Comparison of ENCODE assay signal across 7 cellular contexts in the genomic region with DNA sequence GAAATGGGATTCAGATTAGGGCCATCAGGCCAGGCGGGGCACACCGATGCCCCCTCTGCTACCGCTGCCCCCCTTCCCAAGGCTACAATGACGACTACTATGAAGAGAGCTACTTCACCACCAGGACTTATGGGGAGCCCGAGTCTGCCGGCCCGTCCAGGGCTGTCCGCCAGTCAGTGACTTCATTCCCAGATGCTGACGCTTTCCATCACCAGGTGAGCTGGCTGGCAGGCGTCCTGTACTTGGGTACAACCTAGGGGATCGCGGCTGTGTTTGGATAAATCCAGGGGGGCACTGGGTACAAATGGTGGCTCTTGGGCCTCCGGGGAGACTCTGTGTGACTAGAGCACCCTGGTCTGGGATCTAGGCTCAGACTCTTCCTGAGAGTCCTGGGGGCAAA. TPM values are rescaled to one million over a fixed set of nuclear protein-coding genes. Genes with fewer than 3 reads are reported as not detected.
DNase-seq lines count a peak whose midpoint lies in the region; ATAC-seq, FAIRE-seq and TF ChIP-seq lines count a peak whose summit lies in the region.

No MANE protein-coding gene starts in this region.

- DNase-seq in HFFc6 = no peak
- DNase-seq in activated T-helper 2 cell treated with anti-CD3 and anti-CD28 coated beads, Interferon-gamma antibody, Interleukin-2, Interleukin-4, amounts not matched to agents 10 μg/mL and 5 μg/mL and 100 μg/mL, durations not matched to agents 14 hours and 24 hours and 36 hours (ENCODE audit: low spot score) = no peak
- no peak for DNase-seq in stimulated activated naive CD8-positive, alpha-beta T cell treated with anti-CD3 and anti-CD28 coated beads, Interleukin-15, amount 100 ng/mL, for 72 hours
- DNase-seq in HTR-8/SVneo (ENCODE audit: insufficient read length, low spot score) = no peak
- no peak for DNase-seq in GDM1 (lab: John Stamatoyannopoulos, UW)

- peaks cover 3% of the 10 kb centered on the region for H3K27me3 Mint-ChIP-seq in HFFc6 (ENCODE audit: insufficient read depth)
- no peaks in the 10 kb centered on the region for H3K27me3 Mint-ChIP-seq in activated T-helper 2 cell treated with anti-CD3 and anti-CD28 coated beads, Interferon-gamma antibody, Interleukin-2, Interleukin-4, amounts not matched to agents 10 μg/mL and 5 μg/mL and 100 μg/mL, durations not matched to agents 14 hours and 24 hours and 36 hours (ENCODE audit: low read depth)
- H3K27me3 Mint-ChIP-seq in stimulated activated naive CD8-positive, alpha-beta T cell treated with anti-CD3 and anti-CD28 coated beads, Interleukin-15, amount 100 ng/mL, for 72 hours = no peaks in the 10 kb centered on the region

- peak overlapping the region; percentile 60 for H3K9ac ChIP-seq in iPS-15b (ENCODE audit: low read depth, low read length)

- peaks cover 4% of the 10 kb centered on the region for H3K36me3 ChIP-seq in iPS-15b (ENCODE audit: control insufficient read depth, insufficient read depth, low read length)

- H3K4me1 ChIP-seq in iPS-15b (ENCODE audit: control insufficient read depth, insufficient read depth, low read length) = no peaks in the 10 kb centered on the region

- no peaks in the 10 kb centered on the region for H3K9me3 Mint-ChIP-seq in HFFc6
- H3K9me3 Mint-ChIP-seq in activated T-helper 2 cell treated with anti-CD3 and anti-CD28 coated beads, Interferon-gamma antibody, Interleukin-2, Interleukin-4, amounts not matched to agents 10 μg/mL and 5 μg/mL and 100 μg/mL, durations not matched to agents 14 hours and 24 hours and 36 hours = no peaks in the 10 kb centered on the region
- no peaks in the 10 kb centered on the region for H3K9me3 Mint-ChIP-seq in stimulated activated naive CD8-positive, alpha-beta T cell treated with anti-CD3 and anti-CD28 coated beads, Interleukin-15, amount 100 ng/mL, for 72 hours

- intact Hi-C loops in activated T-helper 2 cell treated with anti-CD3 and anti-CD28 coated beads, Interferon-gamma antibody, Interleukin-2, Interleukin-4, amounts not matched to agents 10 μg/mL and 5 μg/mL and 100 μg/mL, durations not matched to agents 14 hours and 24 hours and 36 hours (cut with micrococcal nuclease) = no loop called here

- no peak for ATAC-seq in stimulated activated naive CD8-positive, alpha-beta T cell treated with anti-CD3 and anti-CD28 coated beads, Interleukin-15, amount 100 ng/mL, for 72 hours
- no peak for ATAC-seq in activated CD4-positive, CD25-positive, alpha-beta regulatory T cell treated with anti-CD3 and anti-CD28 coated beads, Interleukin-2, amount 50 U/mL, for 24 hours

- peak overlapping the region; percentile 91 for H3K4me3 Mint-ChIP-seq in HFFc6
- H3K4me3 Mint-ChIP-seq in activated T-helper 2 cell treated with anti-CD3 and anti-CD28 coated beads, Interferon-gamma antibody, Interleukin-2, Interleukin-4, amounts not matched to agents 10 μg/mL and 5 μg/mL and 100 μg/mL, durations not matched to agents 14 hours and 24 hours and 36 hours (ENCODE audit: low read depth) = peak overlapping the region; percentile 87
- peak overlapping the region; percentile 90 for H3K4me3 Mint-ChIP-seq in stimulated activated naive CD8-positive, alpha-beta T cell treated with anti-CD3 and anti-CD28 coated beads, Interleukin-15, amount 100 ng/mL, for 72 hours

- H3K4me3 ChIP-seq in iPS-15b (ENCODE audit: low read depth, low read length) = peak overlapping the region; percentile 80

- H3K36me3 Mint-ChIP-seq in HFFc6 (ENCODE audit: low read depth) = peaks cover 6% of the 10 kb centered on the region; the same call in 1 of the 2 replicates
- peaks cover 13% of the 10 kb centered on the region for H3K36me3 Mint-ChIP-seq in activated T-helper 2 cell treated with anti-CD3 and anti-CD28 coated beads, Interferon-gamma antibody, Interleukin-2, Interleukin-4, amounts not matched to agents 10 μg/mL and 5 μg/mL and 100 μg/mL, durations not matched to agents 14 hours and 24 hours and 36 hours (ENCODE audit: low read depth)

- FAIRE-seq in HTR-8/SVneo (lab: Jason Lieb, UNC) = no peak

- H3K27me3 ChIP-seq in iPS-15b (ENCODE audit: control insufficient read depth, insufficient read depth, low read length) = no peaks in the 10 kb centered on the region

- peaks cover 16% of the 10 kb centered on the region for H3K4me1 Mint-ChIP-seq in HFFc6 (ENCODE audit: low read depth)
- peaks cover 9% of the 10 kb centered on the region for H3K4me1 Mint-ChIP-seq in activated T-helper 2 cell treated with anti-CD3 and anti-CD28 coated beads, Interferon-gamma antibody, Interleukin-2, Interleukin-4, amounts not matched to agents 10 μg/mL and 5 μg/mL and 100 μg/mL, durations not matched to agents 14 hours and 24 hours and 36 hours (ENCODE audit: low read depth)
- H3K4me1 Mint-ChIP-seq in stimulated activated naive CD8-positive, alpha-beta T cell treated with anti-CD3 and anti-CD28 coated beads, Interleukin-15, amount 100 ng/mL, for 72 hours = peaks cover 58% of the 10 kb centered on the region

- H3K27ac Mint-ChIP-seq in HFFc6 = peak overlapping the region; percentile 94
- H3K27ac Mint-ChIP-seq in activated T-helper 2 cell treated with anti-CD3 and anti-CD28 coated beads, Interferon-gamma antibody, Interleukin-2, Interleukin-4, amounts not matched to agents 10 μg/mL and 5 μg/mL and 100 μg/mL, durations not matched to agents 14 hours and 24 hours and 36 hours = peak overlapping the region; percentile 88
- H3K27ac Mint-ChIP-seq in stimulated activated naive CD8-positive, alpha-beta T cell treated with anti-CD3 and anti-CD28 coated beads, Interleukin-15, amount 100 ng/mL, for 72 hours = peak overlapping the region; percentile 92 to 97

- no peak for TF ChIP-seq CTCF in HFFc6 (IDR thresholded peaks at IDR 0.05)

- no peaks in the 10 kb centered on the region for H3K9me3 ChIP-seq in iPS-15b (ENCODE audit: control insufficient read depth, insufficient read depth, low read length)

RNA-seq across cellular contexts. Expression of a gene that starts 1.1 kb away (rescaled TPM):
- 100 to 1,000 TPM in 4 of 6 experiments, 10 to 100 TPM in 2; 84.8 to 119 (median 108) TPM for total RNA-seq in HFFc6 (2021; fragmentation: NEBNext Ultra II Directional; extraction: Animal tissue kit (Norgen Biotek cat#: 25700))
- 95.6 and 98.8 TPM in 2 replicates for total RNA-seq in activated T-helper 2 cell treated with anti-CD3 and anti-CD28 coated beads, Interferon-gamma antibody, Interleukin-2, Interleukin-4, amounts not matched to agents 10 μg/mL and 5 μg/mL and 100 μg/mL, durations not matched to agents 14 hours and 24 hours and 36 hours

RNA-seq across cellular contexts. Expression of a gene that starts 5.7 kb away (rescaled TPM):
- total RNA-seq in HFFc6 (2021; fragmentation: NEBNext Ultra II Directional; extraction: Animal tissue kit (Norgen Biotek cat#: 25700)) = 1,000 to 10,000 TPM; 2,260 to 2,886 (median 2,666) TPM
- total RNA-seq in activated T-helper 2 cell treated with anti-CD3 and anti-CD28 coated beads, Interferon-gamma antibody, Interleukin-2, Interleukin-4, amounts not matched to agents 10 μg/mL and 5 μg/mL and 100 μg/mL, durations not matched to agents 14 hours and 24 hours and 36 hours = 1,005 and 1,026 TPM in 2 replicates

RNA-seq across cellular contexts. Expression of a gene that starts 18.0 kb away (rescaled TPM):
- total RNA-seq in HFFc6 (2021; fragmentation: NEBNext Ultra II Directional; extraction: Animal tissue kit (Norgen Biotek cat#: 25700)) = 1,000 to 10,000 TPM; 1,764 to 1,978 (median 1,934) TPM
- 2,692 and 2,787 TPM in 2 replicates for total RNA-seq in activated T-helper 2 cell treated with anti-CD3 and anti-CD28 coated beads, Interferon-gamma antibody, Interleukin-2, Interleukin-4, amounts not matched to agents 10 μg/mL and 5 μg/mL and 100 μg/mL, durations not matched to agents 14 hours and 24 hours and 36 hours

RNA-seq across cellular contexts. Expression of a gene that starts 28.9 kb away (rescaled TPM):
- 10 to 100 TPM; 74.8 to 96.3 (median 87.4) TPM for total RNA-seq in HFFc6 (2021; fragmentation: NEBNext Ultra II Directional; extraction: Animal tissue kit (Norgen Biotek cat#: 25700))
- total RNA-seq in activated T-helper 2 cell treated with anti-CD3 and anti-CD28 coated beads, Interferon-gamma antibody, Interleukin-2, Interleukin-4, amounts not matched to agents 10 μg/mL and 5 μg/mL and 100 μg/mL, durations not matched to agents 14 hours and 24 hours and 36 hours = 18.1 TPM in 2 replicates

RNA-seq across cellular contexts. Expression of a gene that starts 31.2 kb away (rescaled TPM):
- 10 to 100 TPM; 13.0 to 17.3 (median 15.1) TPM for total RNA-seq in HFFc6 (2021; fragmentation: NEBNext Ultra II Directional; extraction: Animal tissue kit (Norgen Biotek cat#: 25700))
- total RNA-seq in activated T-helper 2 cell treated with anti-CD3 and anti-CD28 coated beads, Interferon-gamma antibody, Interleukin-2, Interleukin-4, amounts not matched to agents 10 μg/mL and 5 μg/mL and 100 μg/mL, durations not matched to agents 14 hours and 24 hours and 36 hours = 77.3 TPM in 2 replicates
